In the genomic region with DNA sequence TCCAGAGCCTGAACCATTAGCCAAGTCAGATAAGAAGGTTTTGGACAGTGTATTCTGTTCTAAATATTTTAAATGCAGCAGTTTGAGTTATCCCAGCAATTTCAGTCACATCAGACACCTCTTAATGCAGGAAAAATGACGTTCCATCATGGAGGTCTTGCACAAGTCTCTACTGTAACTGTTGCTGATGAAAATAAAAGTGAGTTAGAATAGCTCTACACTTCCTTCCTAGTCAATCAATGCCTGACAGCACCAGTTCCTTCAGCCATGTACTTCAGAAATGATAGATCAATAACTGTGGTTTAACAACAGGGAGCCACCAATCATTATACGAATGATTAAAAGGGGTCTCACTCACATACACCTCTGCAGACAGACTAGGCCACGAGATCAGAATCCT, we compare ENCODE assay signal across 24 cellular contexts.
DNase-seq lines count a peak whose midpoint lies in the region; ATAC-seq, FAIRE-seq and TF ChIP-seq lines count a peak whose summit lies in the region.
"Had no signal": no experiment of that assay in that cellular context is flagged by ENCODE, and none has a peak within 500 bp of the region (broad histone marks: within the 10 kb centered on the region; RNA-seq: fewer than 3 reads in every experiment).

No MANE protein-coding gene starts in this region.

- no peak for TF ChIP-seq CTCF in H9 (conservative IDR thresholded peaks at IDR 0.05)
- no peak for TF ChIP-seq CTCF in H1 (IDR thresholded peaks at IDR 0.05; ENCODE audit: control extremely low read depth in 1 of 3, insufficient read depth in 1 of 3, low read depth in 1 of 3, low read length in 3 of 3)
- no peak for TF ChIP-seq CTCF in nephron (IDR thresholded peaks at IDR 0.05; ENCODE audit: unreplicated experiment in 3 of 3)
- TF ChIP-seq CTCF in type B pancreatic cell (conservative IDR thresholded peaks at IDR 0.05): no peak

- no peaks in the 10 kb centered on the region; a peak in 1 of 7 replicates for H3K36me3 Mint-ChIP-seq in H9 (ENCODE audit: insufficient read depth in 1 of 3, low read depth in 3 of 3)
- H3K36me3 Mint-ChIP-seq in nephron (ENCODE audit: low read depth): peaks cover 3% of the 10 kb centered on the region
- H3K36me3 Mint-ChIP-seq in type B pancreatic cell: peaks cover 3% of the 10 kb centered on the region
- H3K36me3 Mint-ChIP-seq: CD14-positive monocyte; CD8-positive, alpha-beta memory T cell had no signal

- FAIRE-seq in H1 (lab: Jason Lieb, UNC) (no peak), RCC 7860 (lab: Jason Lieb, UNC) (no peak)
- FAIRE-seq: GM12878, HTR-8/SVneo had no signal

- no peak for TF ChIP-seq POLR2A in H1 (IDR thresholded peaks at IDR 0.05; ENCODE audit: control extremely low read depth in 1 of 2, low read depth in 2 of 2, low read length in 2 of 2)

- H3K27ac ChIP-seq in H9 (ENCODE audit: insufficient read length, low read depth, low read length): no peak overlapping the region
- no peak overlapping the region for H3K27ac ChIP-seq in H1 (ENCODE audit: low read depth, low read length)
- H3K27ac ChIP-seq: SK-N-MC had no signal

- H2BK5ac ChIP-seq in H9 (ENCODE audit: insufficient read length, low read length) (no peak overlapping the region), H1 (ENCODE audit: low read depth, low read length) (no peak overlapping the region)

- H3K27me3 Mint-ChIP-seq in H9 (ENCODE audit: low read depth) (no peaks in the 10 kb centered on the region), nephron (ENCODE audit: low read depth) (no peaks in the 10 kb centered on the region), type B pancreatic cell (peaks cover 3% of the 10 kb centered on the region)
- H3K27me3 Mint-ChIP-seq: CD8-positive, alpha-beta memory T cell had no signal

- H3K4me1 Mint-ChIP-seq in H9 (peaks cover 60 to 76% of the 10 kb centered on the region in 2 experiments), nephron (peaks cover 67% of the 10 kb centered on the region), type B pancreatic cell (ENCODE audit: unreplicated experiment) (peaks cover 57% of the 10 kb centered on the region)
- H3K4me1 Mint-ChIP-seq: CD14-positive monocyte; CD8-positive, alpha-beta memory T cell had no signal

- H3K27ac Mint-ChIP-seq in H9 (peak overlapping the region in 2 of 3 experiments; percentile 52 to 62; a peak in 4 of 7 replicates), nephron (peak overlapping the region; percentile 70 to 85 (median 78)), type B pancreatic cell (no peak overlapping the region)
- H3K27ac Mint-ChIP-seq: CD14-positive monocyte; CD8-positive, alpha-beta memory T cell had no signal

- H3K4me1 ChIP-seq in H9 (ENCODE audit: insufficient read depth, low read length): peaks cover 13% of the 10 kb centered on the region
- peaks cover 5 to 26% (median 20%) of the 10 kb centered on the region in 4 experiments; a peak in 5 of 7 replicates for H3K4me1 ChIP-seq in H1 (replicated peaks in 1 of 4; ENCODE audit: control insufficient read depth in 3 of 4, insufficient read depth in 4 of 4, low read length in 3 of 4)
- H3K4me1 ChIP-seq: BE2C had no signal

- no peaks in the 10 kb centered on the region for H3K9me3 Mint-ChIP-seq in H9
- H3K9me3 Mint-ChIP-seq in nephron: no peaks in the 10 kb centered on the region
- H3K9me3 Mint-ChIP-seq in type B pancreatic cell: no peaks in the 10 kb centered on the region

- no peak overlapping the region for H2BK120ac ChIP-seq in H9 (ENCODE audit: low read depth, low read length, poor library complexity, severe bottlenecking)
- no peak overlapping the region for H2BK120ac ChIP-seq in H1 (replicated peaks; ENCODE audit: low read depth, low read length)

- H3K4me2 ChIP-seq in H9 (ENCODE audit: insufficient read depth, insufficient read length, low read length) (no peak overlapping the region), H1 (ENCODE audit: insufficient read depth in 1 of 2, low read depth in 2 of 2, low read length in 2 of 2) (no peak overlapping the region)

- H2BK20ac ChIP-seq in H9 (ENCODE audit: low read depth, low read length, poor library complexity, severe bottlenecking) (no peak overlapping the region), H1 (ENCODE audit: low read length) (no peak overlapping the region)

- H2AFZ ChIP-seq in H9 (ENCODE audit: low read length): no peak overlapping the region
- no peak overlapping the region for H2AFZ ChIP-seq in H1 (ENCODE audit: low read length)

- H3K9me3 ChIP-seq in H9 (ENCODE audit: control insufficient read depth, low read depth, low read length): no peaks in the 10 kb centered on the region
- H3K9me3 ChIP-seq in H1 (ENCODE audit: insufficient read depth in 2 of 2, low read depth in 1 of 2, low read length in 1 of 2): no peaks in the 10 kb centered on the region
- H3K9me3 ChIP-seq in MG63: no peaks in the 10 kb centered on the region
- H3K9me3 ChIP-seq: BE2C had no signal

- H4K8ac ChIP-seq in H9 (replicated peaks; ENCODE audit: insufficient read length, low read depth, low read length): no peak overlapping the region
- H4K8ac ChIP-seq in H1 (ENCODE audit: extremely low read depth, insufficient read depth, low read length): no peak overlapping the region

- no peak overlapping the region for H2BK12ac ChIP-seq in H9 (ENCODE audit: insufficient read length, low read depth, low read length)
- H2BK12ac ChIP-seq in H1 (ENCODE audit: low read depth, low read length): no peak overlapping the region

- no peak for ATAC-seq in GM19467 (IDR thresholded peaks at IDR 0.05; ENCODE audit: unreplicated experiment)

- H2AK5ac ChIP-seq in H9 (ENCODE audit: insufficient read length, low read length): no peak overlapping the region
- H2AK5ac ChIP-seq in H1 (ENCODE audit: low read depth, low read length): no peak overlapping the region

- H3K4me3 ChIP-seq in H1 (ENCODE audit: extremely low read depth in 1 of 4, insufficient read depth in 2 of 4, low read depth in 3 of 4, low read length in 4 of 4): no peak overlapping the region
- no peak overlapping the region for H3K4me3 ChIP-seq in MG63
- H3K4me3 ChIP-seq: GM12878, SK-N-MC had no signal

- H3K14ac ChIP-seq in H9 (ENCODE audit: insufficient read depth, low read length) (no peak overlapping the region), H1 (ENCODE audit: insufficient read length) (no peak overlapping the region)

- POLR2A ChIA-PET in H1 (lab: Charles Lee; ENCODE audit: partially characterized antibody): no interaction called here

- H4K5ac ChIP-seq in H9 (ENCODE audit: insufficient read length, low read depth, low read length) (no peak overlapping the region), H1 (ENCODE audit: insufficient read length, low read depth, low read length) (peak overlapping the region; percentile 6)

- no peak overlapping the region for H3K23ac ChIP-seq in H9 (ENCODE audit: insufficient read length, low read depth, low read length)
- H3K23ac ChIP-seq in H1 (ENCODE audit: insufficient read length): no peak overlapping the region

- no peak overlapping the region for H3K4ac ChIP-seq in H9 (ENCODE audit: low read depth, low read length)
- no peak overlapping the region for H3K4ac ChIP-seq in H1 (replicated peaks; ENCODE audit: insufficient read length, low read depth, low read length)

- H3K27me3 ChIP-seq in H9 (ENCODE audit: insufficient read depth, low read length): no peaks in the 10 kb centered on the region
- no peaks in the 10 kb centered on the region for H3K27me3 ChIP-seq in H1 (replicated peaks in 1 of 4; ENCODE audit: control insufficient read depth in 3 of 4, extremely low read depth in 1 of 4, insufficient read depth in 3 of 4, low read length in 3 of 4)
- no peaks in the 10 kb centered on the region for H3K27me3 ChIP-seq in MG63
- H3K27me3 ChIP-seq: BE2C had no signal

- H2BK15ac ChIP-seq in H9 (ENCODE audit: low read depth, low read length): no peak overlapping the region
- H2BK15ac ChIP-seq in H1 (ENCODE audit: low read length): no peak overlapping the region

- no peak overlapping the region for H3K56ac ChIP-seq in H9 (ENCODE audit: insufficient read length, low read depth, low read length)
- H3K56ac ChIP-seq in H1 (replicated peaks; ENCODE audit: insufficient read length, low read depth, low read length): no peak overlapping the region

- no CpG with 5 or more reads among the region's 3 CpGs for WGBS in H9 (ENCODE audit: extremely low coverage, insufficient read length, low lambda C conversion rate)
- WGBS in H1 (ENCODE audit: extremely low coverage in 1 of 2, insufficient coverage in 1 of 2, insufficient read length in 1 of 2, insufficient replicate concordance in 2 of 2, low coverage in 1 of 2, low lambda C conversion rate in 2 of 2, missing lambda C conversion rate in 1 of 2), 2 experiments: 78% methylated on average over 3 of the region's 3 CpGs; no CpG with 5 or more reads in 1 of the 2 experiments

- CTCF ChIA-PET in H1 (lab: Charles Lee; ENCODE audit: partially characterized antibody): interaction anchor here (0.6 kb wide), 1 partner anchor 117 kb away, joined by 3 read pairs; no protein-coding TSS in a partner anchor

- H3K36me3 ChIP-seq in H1 (ENCODE audit: control insufficient read depth in 2 of 4, insufficient read depth in 4 of 4, low read length in 3 of 4): no peaks in the 10 kb centered on the region
- H3K36me3 ChIP-seq in MG63: 0 out of 2 replicates have a peak, but pooled peaks cover 3% of the 10 kb centered on the region
- H3K36me3 ChIP-seq: BE2C had no signal

- H3K4me3 Mint-ChIP-seq in H9 (no peak overlapping the region), nephron (peak overlapping the region; percentile 1 to 58 (median 33)), type B pancreatic cell (peak overlapping the region; percentile 17)
- H3K4me3 Mint-ChIP-seq: CD14-positive monocyte; CD8-positive, alpha-beta memory T cell had no signal

- H3T11ph ChIP-seq in H9 (ENCODE audit: low read length): no peak overlapping the region

- DNase-seq in H9: no peak
- no peak for DNase-seq in H1 (ENCODE audit: low read depth in 1 of 2, low spot score in 2 of 2)
- DNase-seq in type B pancreatic cell (ENCODE audit: extremely low spot score, unreplicated experiment): no peak
- DNase-seq in RCC 7860 (ENCODE audit: low spot score): no peak
- no peak for DNase-seq in NCI-H1930 (lab: John Stamatoyannopoulos, UW)
- no peak for DNase-seq in MG63
- DNase-seq: BE2C; CD8-positive, alpha-beta memory T cell; DMS 273 treated with DMSO at 0.1 percent for 48 hours; DMS79; EL; GDM1; KG1; NCI-H1417; NCI-H1694; NCI-H2081; NCI-H2227 treated with DMSO at 0.1 percent for 48 hours; SIG-M5 had no signal

- H4K20me1 ChIP-seq in H9 (ENCODE audit: control insufficient read depth, insufficient read depth, insufficient read length) (no peaks in the 10 kb centered on the region), H1 (replicated peaks in 1 of 2; ENCODE audit: control insufficient read depth in 1 of 2, insufficient read depth in 2 of 2, low read length in 2 of 2) (no peaks in the 10 kb centered on the region)

- H4K91ac ChIP-seq in H9 (ENCODE audit: insufficient read length, low read depth, low read length) (no peak overlapping the region), H1 (replicated peaks; ENCODE audit: insufficient read length, low read length) (no peak overlapping the region)

- H3K79me2 ChIP-seq in H9 (ENCODE audit: insufficient read depth, low read length) (no peaks in the 10 kb centered on the region), H1 (ENCODE audit: control insufficient read depth in 1 of 2, insufficient read depth in 2 of 2, low read length in 2 of 2) (peaks cover 0 to 9% of the 10 kb centered on the region in 2 experiments; a peak in 3 of 4 replicates)

- H3K23me2 ChIP-seq in H9 (ENCODE audit: insufficient read length, low read depth, low read length, poor library complexity, severe bottlenecking): no peaks in the 10 kb centered on the region
- H3K23me2 ChIP-seq in H1 (ENCODE audit: low read depth, low read length): no peaks in the 10 kb centered on the region

- H3K18ac ChIP-seq in H9 (ENCODE audit: insufficient read length, low read depth, low read length): no peak overlapping the region
- no peak overlapping the region; the same call in 1 of the 2 replicates for H3K18ac ChIP-seq in H1 (ENCODE audit: extremely low read depth, low read length)

- TF ChIP-seq EP300 in H1 (IDR thresholded peaks at IDR 0.05; ENCODE audit: borderline replicate concordance in 1 of 2, low read depth in 2 of 2, low read length in 2 of 2): no peak

- no peak for TF ChIP-seq RAD21 in H1 (IDR thresholded peaks at IDR 0.05 in 1 of 2, conservative IDR thresholded peaks at IDR 0.05 in 1 of 2; ENCODE audit: low read depth in 2 of 2, low read length in 2 of 2)

- H3K9ac ChIP-seq in H9 (ENCODE audit: extremely low read depth, insufficient read length, low read length): no peak overlapping the region
- H3K9ac ChIP-seq in H1 (replicated peaks in 1 of 4; ENCODE audit: extremely low read depth in 1 of 4, low read depth in 3 of 4, low read length in 3 of 4): no peak overlapping the region

- no peaks in the 10 kb centered on the region for H3K79me1 ChIP-seq in H9 (ENCODE audit: insufficient read depth, low read depth, low read length, poor library complexity, severe bottlenecking)
- no peaks in the 10 kb centered on the region for H3K79me1 ChIP-seq in H1 (ENCODE audit: low read depth, low read length)

Comparison
In these comparisons a context has a peak if more than half of its experiments do, and no peak if none do; other contexts are left out.
1. H3K4me3 Mint-ChIP-seq: peak in nephron (3 of 3) and type B pancreatic cell (single experiment); none in H9 (0 of 2).